Comparison of ENCODE assay signal across 1 cellular context in the genomic region with DNA sequence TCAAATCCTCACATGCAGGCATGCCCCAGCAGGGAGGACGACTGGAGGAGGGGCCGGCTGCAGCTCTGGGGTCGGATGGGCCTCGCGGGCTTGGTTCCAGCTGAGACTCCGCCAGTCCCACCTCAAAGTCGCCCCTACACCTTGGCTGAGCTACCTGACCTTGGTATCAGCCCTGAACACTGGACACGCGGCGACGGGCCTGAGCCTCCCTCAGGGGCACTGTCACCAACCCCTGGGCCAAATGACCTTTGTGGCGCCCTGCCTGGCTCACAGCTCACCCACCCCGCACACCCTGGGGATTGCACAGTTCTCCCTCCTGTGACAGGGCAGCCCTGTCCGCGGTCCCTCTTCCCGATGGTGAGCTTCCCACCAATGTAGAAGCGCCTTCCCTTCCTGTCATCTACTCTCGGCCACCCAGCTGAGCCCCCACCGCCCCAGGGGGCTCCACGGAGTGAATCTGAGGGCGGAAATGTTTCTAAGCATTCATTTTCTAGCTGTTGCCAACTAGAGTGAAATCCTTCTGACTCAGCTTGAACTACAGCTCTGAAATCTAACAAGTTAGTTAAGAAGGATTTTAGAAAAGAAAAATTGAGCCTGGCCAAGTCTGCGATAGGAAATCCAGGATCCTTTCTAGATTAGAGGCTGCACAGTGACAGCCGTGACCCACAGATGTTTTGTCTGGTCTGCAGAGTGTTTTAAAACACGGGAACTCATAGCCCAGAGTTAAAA.
TF ChIP-seq lines count a peak whose summit lies in the region.

No MANE protein-coding gene starts in this region.

TF ChIP-seq in SK-N-SH, 30 proteins besides CTCF, POLR2A, EP300 and RAD21 (continued from another document):
- TF ChIP-seq, protein P1, sequence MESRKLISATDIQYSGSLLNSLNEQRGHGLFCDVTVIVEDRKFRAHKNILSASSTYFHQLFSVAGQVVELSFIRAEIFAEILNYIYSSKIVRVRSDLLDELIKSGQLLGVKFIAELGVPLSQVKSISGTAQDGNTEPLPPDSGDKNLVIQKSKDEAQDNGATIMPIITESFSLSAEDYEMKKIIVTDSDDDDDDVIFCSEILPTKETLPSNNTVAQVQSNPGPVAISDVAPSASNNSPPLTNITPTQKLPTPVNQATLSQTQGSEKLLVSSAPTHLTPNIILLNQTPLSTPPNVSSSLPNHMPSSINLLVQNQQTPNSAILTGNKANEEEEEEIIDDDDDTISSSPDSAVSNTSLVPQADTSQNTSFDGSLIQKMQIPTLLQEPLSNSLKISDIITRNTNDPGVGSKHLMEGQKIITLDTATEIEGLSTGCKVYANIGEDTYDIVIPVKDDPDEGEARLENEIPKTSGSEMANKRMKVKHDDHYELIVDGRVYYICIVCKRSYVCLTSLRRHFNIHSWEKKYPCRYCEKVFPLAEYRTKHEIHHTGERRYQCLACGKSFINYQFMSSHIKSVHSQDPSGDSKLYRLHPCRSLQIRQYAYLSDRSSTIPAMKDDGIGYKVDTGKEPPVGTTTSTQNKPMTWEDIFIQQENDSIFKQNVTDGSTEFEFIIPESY (IDR thresholded peaks at IDR 0.05; ENCODE audit: borderline replicate concordance, low read depth): no peak
- no peak for TF ChIP-seq TCF12 (IDR thresholded peaks at IDR 0.05)
- no peak for TF ChIP-seq RFX5 (IDR thresholded peaks at IDR 0.05; ENCODE audit: low read length)
- TF ChIP-seq, protein P2, sequence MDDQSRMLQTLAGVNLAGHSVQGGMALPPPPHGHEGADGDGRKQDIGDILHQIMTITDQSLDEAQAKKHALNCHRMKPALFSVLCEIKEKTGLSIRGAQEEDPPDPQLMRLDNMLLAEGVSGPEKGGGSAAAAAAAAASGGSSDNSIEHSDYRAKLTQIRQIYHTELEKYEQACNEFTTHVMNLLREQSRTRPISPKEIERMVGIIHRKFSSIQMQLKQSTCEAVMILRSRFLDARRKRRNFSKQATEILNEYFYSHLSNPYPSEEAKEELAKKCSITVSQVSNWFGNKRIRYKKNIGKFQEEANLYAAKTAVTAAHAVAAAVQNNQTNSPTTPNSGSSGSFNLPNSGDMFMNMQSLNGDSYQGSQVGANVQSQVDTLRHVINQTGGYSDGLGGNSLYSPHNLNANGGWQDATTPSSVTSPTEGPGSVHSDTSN (IDR thresholded peaks at IDR 0.05): no peak
- TF ChIP-seq, protein P3, sequence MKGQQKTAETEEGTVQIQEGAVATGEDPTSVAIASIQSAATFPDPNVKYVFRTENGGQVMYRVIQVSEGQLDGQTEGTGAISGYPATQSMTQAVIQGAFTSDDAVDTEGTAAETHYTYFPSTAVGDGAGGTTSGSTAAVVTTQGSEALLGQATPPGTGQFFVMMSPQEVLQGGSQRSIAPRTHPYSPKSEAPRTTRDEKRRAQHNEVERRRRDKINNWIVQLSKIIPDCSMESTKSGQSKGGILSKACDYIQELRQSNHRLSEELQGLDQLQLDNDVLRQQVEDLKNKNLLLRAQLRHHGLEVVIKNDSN (IDR thresholded peaks at IDR 0.05; ENCODE audit: borderline replicate concordance, low read depth): no peak
- TF ChIP-seq, protein P4, sequence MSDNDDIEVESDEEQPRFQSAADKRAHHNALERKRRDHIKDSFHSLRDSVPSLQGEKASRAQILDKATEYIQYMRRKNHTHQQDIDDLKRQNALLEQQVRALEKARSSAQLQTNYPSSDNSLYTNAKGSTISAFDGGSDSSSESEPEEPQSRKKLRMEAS (IDR thresholded peaks at IDR 0.05; ENCODE audit: low read depth): no peak
